In genomic region chr6:30730611-30731435, GRCh38 we compare ENCODE assay signal across 8 cellular contexts. TPM values are rescaled to one million over a fixed set of nuclear protein-coding genes. Genes with fewer than 3 reads are reported as not detected.
DNase-seq lines count a peak whose midpoint lies in the region; ATAC-seq and TF ChIP-seq lines count a peak whose summit lies in the region.

No MANE protein-coding gene starts in this region.

- H3K36me3 ChIP-seq in CD8-positive, alpha-beta T cell (ENCODE audit: insufficient read depth, low read length): peaks cover 7% of the 10 kb centered on the region
- H3K36me3 ChIP-seq in H7 (replicated peaks; ENCODE audit: control insufficient read depth, insufficient read depth, low read length) (peaks cover 26% of the 10 kb centered on the region), colonic mucosa (peaks cover 29% of the 10 kb centered on the region)

- ATAC-seq in CD8-positive, alpha-beta T cell: peak; percentile 98
- peak; percentile 78 for ATAC-seq in memory B cell (ENCODE audit: low read depth)

- CTCF ChIA-PET in CD8-positive, alpha-beta T cell (lab: Charles Lee): interaction anchor here (0.6 to 21.9 kb wide), 60 partner anchors 9 to 1187 kb away, joined by 3 to 879 read pairs (median 4); partner anchors contain the start of genes ABCF1, ATAT1, DHX16 and FLOT1

- H3K4me3 Mint-ChIP-seq in CD8-positive, alpha-beta T cell: peak overlapping the region; percentile 47
- peak overlapping the region; percentile 43 for H3K4me3 Mint-ChIP-seq in memory B cell

- H3K27ac Mint-ChIP-seq in CD8-positive, alpha-beta T cell: no peak overlapping the region
- no peak overlapping the region for H3K27ac Mint-ChIP-seq in memory B cell

- H3K4me3 ChIP-seq in CD8-positive, alpha-beta T cell (ENCODE audit: low read depth, low read length): peak overlapping the region; percentile 21
- no peak overlapping the region for H3K4me3 ChIP-seq in H7 (ENCODE audit: insufficient read depth, low read depth, low read length)
- H3K4me3 ChIP-seq in colonic mucosa: no peak overlapping the region

- peak overlapping the region in 1 of 2 donors; percentile 71 for H3K9ac ChIP-seq in colonic mucosa (ENCODE audit: low read depth in 2 of 2, low read length in 2 of 2)

- H3K9me3 ChIP-seq in CD8-positive, alpha-beta T cell (ENCODE audit: low read length): no peaks in the 10 kb centered on the region
- no peaks in the 10 kb centered on the region for H3K9me3 ChIP-seq in colonic mucosa

- POLR2A ChIA-PET in CD8-positive, alpha-beta T cell (lab: Charles Lee): interaction anchor here (0.9 to 3.3 kb wide), 14 partner anchors 9 to 154 kb away, joined by 3 to 16 read pairs (median 4); partner anchors contain the start of genes DDR1, MRPS18B and PPP1R10

- peaks cover 29% of the 10 kb centered on the region for H3K4me1 ChIP-seq in CD8-positive, alpha-beta T cell (ENCODE audit: insufficient read depth, low read length)
- peaks cover 8% of the 10 kb centered on the region for H3K4me1 ChIP-seq in colonic mucosa

- no peaks in the 10 kb centered on the region for H3K27me3 Mint-ChIP-seq in CD8-positive, alpha-beta T cell (ENCODE audit: low read depth)
- no peaks in the 10 kb centered on the region for H3K27me3 Mint-ChIP-seq in memory B cell

- H3K9me3 Mint-ChIP-seq in CD8-positive, alpha-beta T cell: no peaks in the 10 kb centered on the region
- no peaks in the 10 kb centered on the region for H3K9me3 Mint-ChIP-seq in memory B cell

- peak; percentile 67 for TF ChIP-seq CTCF in CD8-positive, alpha-beta T cell (IDR thresholded peaks at IDR 0.05)
- TF ChIP-seq CTCF in colonic mucosa (IDR thresholded peaks at IDR 0.05): peak; percentile 69

- no peak overlapping the region for H3K27ac ChIP-seq in CD8-positive, alpha-beta T cell (ENCODE audit: low read depth, low read length)
- no peak overlapping the region for H3K27ac ChIP-seq in colonic mucosa

- no peaks in the 10 kb centered on the region for H3K27me3 ChIP-seq in CD8-positive, alpha-beta T cell (ENCODE audit: insufficient read depth, low read length)
- H3K27me3 ChIP-seq in H7 (ENCODE audit: control insufficient read depth, insufficient read depth, low read length) (no peaks in the 10 kb centered on the region), colonic mucosa (no peaks in the 10 kb centered on the region)

- DNase-seq in CD8-positive, alpha-beta T cell: peak; percentile 67 to 91 (median 85)
- DNase-seq in H7 (peak; percentile 87), NCI-H2107 treated with DMSO at 0.1 percent for 48 hours (lab: John Stamatoyannopoulos, UW; ENCODE audit: unreplicated experiment) (peak; percentile 77), colonic mucosa (peak; percentile 86), memory B cell (ENCODE audit: low spot score in 2 of 2) (peak; percentile 64 to 66), hepatic stellate cell (ENCODE audit: low spot score) (no peak)
- DNase-seq in activated CD4-positive, alpha-beta T cell treated with anti-CD3 and anti-CD28 coated beads for 4 hours: peak; percentile 84 to 86
- peak; percentile 72 for DNase-seq in stimulated activated CD8-positive, alpha-beta memory T cell treated with anti-CD3 and anti-CD28 coated beads, Interleukin-4, amount 100 ng/mL, for 24 hours (ENCODE audit: low read depth)

- peaks cover 48% of the 10 kb centered on the region for H3K36me3 Mint-ChIP-seq in CD8-positive, alpha-beta T cell
- H3K36me3 Mint-ChIP-seq in memory B cell: peaks cover 7% of the 10 kb centered on the region

- H3K4me1 Mint-ChIP-seq in CD8-positive, alpha-beta T cell (ENCODE audit: low read depth): peaks cover 37% of the 10 kb centered on the region
- H3K4me1 Mint-ChIP-seq in memory B cell: peaks cover 12% of the 10 kb centered on the region

- intact Hi-C loops in CD8-positive, alpha-beta T cell (cut with DNase I, micrococcal nuclease): loop anchor here (1.0 to 10.0 kb wide), 6 partner anchors 9 to 376 kb away; no protein-coding TSS in a partner anchor
- intact Hi-C loops in colonic mucosa (cut with DNase I): loop anchor here (2.0 kb wide), 1 partner anchor 52 kb away; no protein-coding TSS in a partner anchor

RNA-seq across cellular contexts. Expression of gene TUBB, which starts 10.7 kb away (rescaled TPM):
- total RNA-seq in CD8-positive, alpha-beta T cell: 10 to 100 TPM; 61.3 to 63.1 TPM
- 1,911 and 2,101 TPM in 2 replicates for total RNA-seq in H7 (2014; rRNA removed; shearing (Covaris generic))
- total RNA-seq in colonic mucosa: 100 to 1,000 TPM; 213 to 605 TPM

RNA-seq across cellular contexts. Expression of gene FLOT1, which starts 11.7 kb away (rescaled TPM):
- 10 to 100 TPM; 27.5 to 27.8 TPM for total RNA-seq in CD8-positive, alpha-beta T cell
- total RNA-seq in H7 (2014; rRNA removed; shearing (Covaris generic)): 140 and 152 TPM in 2 replicates
- 100 to 1,000 TPM; 130 to 158 TPM for total RNA-seq in colonic mucosa

RNA-seq across cellular contexts. Expression of gene IER3, which starts 13.5 kb away (rescaled TPM):
- 1 to 10 TPM; 9.7 to 9.9 TPM for total RNA-seq in CD8-positive, alpha-beta T cell
- total RNA-seq in H7 (2014; rRNA removed; shearing (Covaris generic)): 116 and 141 TPM in 2 replicates
- total RNA-seq in colonic mucosa: 10 to 100 TPM; 47.2 to 92.8 TPM

RNA-seq across cellular contexts. Expression of gene MDC1, which starts 13.7 kb away (rescaled TPM):
- total RNA-seq in CD8-positive, alpha-beta T cell: 10 to 100 TPM; 38.9 to 48.8 TPM
- total RNA-seq in H7 (2014; rRNA removed; shearing (Covaris generic)): 25.5 and 29.1 TPM in 2 replicates
- total RNA-seq in colonic mucosa: 10 to 100 TPM; 14.0 to 59.0 TPM

RNA-seq across cellular contexts. Expression of gene NRM, which starts 40.0 kb away (rescaled TPM):
- total RNA-seq in CD8-positive, alpha-beta T cell: 1 to 10 TPM; 1.5 to 2.0 TPM
- total RNA-seq in H7 (2014; rRNA removed; shearing (Covaris generic)): 20.7 and 23.8 TPM in 2 replicates
- total RNA-seq in colonic mucosa: 10 to 100 TPM in 1 of 2 donors, 1 to 10 TPM in 1; 7.4 to 19.2 TPM

Comparison
In these comparisons a context has a peak if more than half of its experiments do, and no peak if none do; other contexts are left out.
1. RNA of gene IER3, which starts 13.5 kb away (total RNA-seq): 116 to 141 TPM in H7 and 47.2 to 92.8 TPM in colonic mucosa; 9.7 to 9.9 TPM in CD8-positive, alpha-beta T cell; every median in the first group is over 4 times any median in the second.